In genomic region chr17:82907797-82908261, GRCh38 we compare ENCODE assay signal across 27 cellular contexts.
A peak's percentile ranks its signal among the peaks of the same experiment; 100 is the strongest.
DNase-seq lines count a peak whose midpoint lies in the region; TF ChIP-seq lines count a peak whose summit lies in the region.
"Had no signal": no experiment of that assay in that cellular context is flagged by ENCODE, and none has a peak within 500 bp of the region (broad histone marks: within the 10 kb centered on the region; RNA-seq: fewer than 3 reads in every experiment).

No MANE protein-coding gene starts in this region.

- TF ChIP-seq CTCF in AG10803 (conservative IDR thresholded peaks at IDR 0.05; ENCODE audit: low read length) = no peak
- TF ChIP-seq CTCF in H9 (conservative IDR thresholded peaks at IDR 0.05) = no peak
- no peak for TF ChIP-seq CTCF in endothelial cell (IDR thresholded peaks at IDR 0.05; ENCODE audit: unreplicated experiment)
- TF ChIP-seq CTCF in HFFc6 (IDR thresholded peaks at IDR 0.05) = no peak

- H3T11ph ChIP-seq in H9 (ENCODE audit: low read length) = no peak overlapping the region

- no peak overlapping the region for H4K5ac ChIP-seq in H9 (ENCODE audit: insufficient read length, low read depth, low read length)

- H3K27ac Mint-ChIP-seq in H9 = peak overlapping the region in 2 of 3 experiments; percentile 27 to 34; a peak in 2 of 7 replicates
- H3K27ac Mint-ChIP-seq in endothelial cell (ENCODE audit: unreplicated experiment) = peak overlapping the region; percentile 18
- no peak overlapping the region for H3K27ac Mint-ChIP-seq in HFFc6
- H3K27ac Mint-ChIP-seq: activated B cell treated with CpG ODN at 0.5 μM for 24 hours had no signal

- no peaks in the 10 kb centered on the region; a peak in 1 of 5 replicates for H3K9me3 Mint-ChIP-seq in H9
- H3K9me3 Mint-ChIP-seq in endothelial cell (ENCODE audit: unreplicated experiment) = no peaks in the 10 kb centered on the region
- no peaks in the 10 kb centered on the region for H3K9me3 Mint-ChIP-seq in HFFc6
- H3K9me3 Mint-ChIP-seq: activated B cell treated with CpG ODN at 0.5 μM for 24 hours; effector memory CD8-positive, alpha-beta T cell; neural progenitor cell had no signal

- H2AFZ ChIP-seq in H9 (ENCODE audit: low read length) (no peak overlapping the region), neuronal stem cell (ENCODE audit: low read length) (no peak overlapping the region)
- H2AFZ ChIP-seq: neural progenitor cell had no signal

- no peak overlapping the region for H2BK20ac ChIP-seq in H9 (ENCODE audit: low read depth, low read length, poor library complexity, severe bottlenecking)

- WGBS in H9 (ENCODE audit: extremely low coverage, insufficient read length, low lambda C conversion rate) = no CpG with 5 or more reads among the region's 13 CpGs
- no CpG with 5 or more reads among the region's 13 CpGs for WGBS in neuronal stem cell (ENCODE audit: extremely low coverage in 2 of 2, insufficient read length in 2 of 2, insufficient replicate concordance in 1 of 2), 2 donors

- H3K4me1 Mint-ChIP-seq in H9 (no peaks in the 10 kb centered on the region), endothelial cell (ENCODE audit: unreplicated experiment) (peaks cover 3% of the 10 kb centered on the region), HFFc6 (ENCODE audit: low read depth) (no peaks in the 10 kb centered on the region)
- H3K4me1 Mint-ChIP-seq: neural progenitor cell had no signal

- H3K36me3 Mint-ChIP-seq in H9 (ENCODE audit: insufficient read depth in 1 of 3, low read depth in 3 of 3) = peaks cover 27 to 56% (median 55%) of the 10 kb centered on the region in 3 experiments
- peaks cover 32% of the 10 kb centered on the region for H3K36me3 Mint-ChIP-seq in endothelial cell (ENCODE audit: low read depth, unreplicated experiment)
- H3K36me3 Mint-ChIP-seq in HFFc6 (ENCODE audit: low read depth) = peaks cover 5% of the 10 kb centered on the region; the same call in 1 of the 2 replicates

- H2BK5ac ChIP-seq in H9 (ENCODE audit: insufficient read length, low read length) (no peak overlapping the region), neuronal stem cell (ENCODE audit: low read length) (peak overlapping the region; percentile 19)

- H3K27me3 ChIP-seq in H9 (ENCODE audit: insufficient read depth, low read length) = no peaks in the 10 kb centered on the region
- H3K27me3 ChIP-seq in neuronal stem cell (ENCODE audit: control insufficient read depth in 3 of 3, insufficient read depth in 3 of 3, low read depth in 1 of 3, low read length in 3 of 3) = no peaks in the 10 kb centered on the region
- H3K27me3 ChIP-seq: BE2C, body of pancreas, esophagus muscularis mucosa, gastroesophageal sphincter, neural progenitor cell, stomach, transverse colon had no signal

- no peak overlapping the region for H3K27ac ChIP-seq in H9 (ENCODE audit: insufficient read length, low read depth, low read length)
- H3K27ac ChIP-seq in neuronal stem cell (replicated peaks; ENCODE audit: low read length) = no peak overlapping the region
- H3K27ac ChIP-seq: esophagus muscularis mucosa, gastroesophageal sphincter, lower lobe of right lung, neural progenitor cell, prostate gland, transverse colon had no signal

- peaks cover 2% of the 10 kb centered on the region for H3K23me2 ChIP-seq in H9 (ENCODE audit: insufficient read length, low read depth, low read length, poor library complexity, severe bottlenecking)

- H4K8ac ChIP-seq in H9 (replicated peaks; ENCODE audit: insufficient read length, low read depth, low read length) (no peak overlapping the region), neuronal stem cell (ENCODE audit: low read depth, low read length) (no peak overlapping the region)

- no peak overlapping the region for H3K23ac ChIP-seq in H9 (ENCODE audit: insufficient read length, low read depth, low read length)
- H3K23ac ChIP-seq in neuronal stem cell (ENCODE audit: low read depth, low read length, poor library complexity) = peak overlapping the region; percentile 8

- H3K9me3 ChIP-seq in H9 (ENCODE audit: control insufficient read depth, low read depth, low read length) (no peaks in the 10 kb centered on the region), neuronal stem cell (replicated peaks in 1 of 2; ENCODE audit: control insufficient read depth in 2 of 2, insufficient read depth in 1 of 2, low read depth in 1 of 2, low read length in 2 of 2) (peaks cover 0 to 2% of the 10 kb centered on the region in 2 donors)
- H3K9me3 ChIP-seq: BE2C, body of pancreas, esophagus muscularis mucosa, gastroesophageal sphincter, lower lobe of right lung, prostate gland, stomach, transverse colon had no signal

- no peak overlapping the region for H3K56ac ChIP-seq in H9 (ENCODE audit: insufficient read length, low read depth, low read length)

- H4K20me1 ChIP-seq in H9 (ENCODE audit: control insufficient read depth, insufficient read depth, insufficient read length) = no peaks in the 10 kb centered on the region

- no peaks in the 10 kb centered on the region for H3K79me1 ChIP-seq in H9 (ENCODE audit: insufficient read depth, low read depth, low read length, poor library complexity, severe bottlenecking)
- no peaks in the 10 kb centered on the region for H3K79me1 ChIP-seq in neuronal stem cell (ENCODE audit: low read depth, low read length)

- H3K4me3 ChIP-seq in AG10803 (ENCODE audit: low read length) = no peak overlapping the region
- peak overlapping the region in 1 of 2 donors; percentile 39 for H3K4me3 ChIP-seq in neuronal stem cell (ENCODE audit: low read length in 2 of 2)
- H3K4me3 ChIP-seq: body of pancreas, esophagus muscularis mucosa, gastroesophageal sphincter, lower lobe of right lung, neural progenitor cell, prostate gland, stomach, transverse colon had no signal

- no peak overlapping the region for H2AK5ac ChIP-seq in H9 (ENCODE audit: insufficient read length, low read length)
- H2AK5ac ChIP-seq in neuronal stem cell (ENCODE audit: low read depth, low read length) = no peak overlapping the region

- H2BK15ac ChIP-seq in H9 (ENCODE audit: low read depth, low read length) = no peak overlapping the region
- no peak overlapping the region for H2BK15ac ChIP-seq in neuronal stem cell (ENCODE audit: low read length)

- H3K14ac ChIP-seq in H9 (ENCODE audit: insufficient read depth, low read length) (no peak overlapping the region), neuronal stem cell (ENCODE audit: low read length) (no peak overlapping the region)

- H3K4me3 Mint-ChIP-seq in H9 (no peak overlapping the region), endothelial cell (ENCODE audit: unreplicated experiment) (no peak overlapping the region), HFFc6 (no peak overlapping the region)
- H3K4me3 Mint-ChIP-seq: activated B cell treated with CpG ODN at 0.5 μM for 24 hours; effector memory CD8-positive, alpha-beta T cell; neural progenitor cell had no signal

- DNase-seq in AG10803 (ENCODE audit: low read depth) (peak; percentile 22), H9 (no peak), endothelial cell (ENCODE audit: low spot score) (no peak), neuronal stem cell (ENCODE audit: low spot score) (no peak), HFFc6 (no peak), NCI-H1048 (lab: John Stamatoyannopoulos, UW) (no peak), islet precursor cell (no peak)
- no peak for DNase-seq in effector CD4-positive, alpha-beta T cell
- DNase-seq: activated B cell treated with CpG ODN at 0.5 μM for 24 hours; activated CD4-positive, alpha-beta T cell treated with anti-CD3 and anti-CD28 coated beads, Interleukin-2, amount 50 U/mL, for 48 hours; activated effector memory CD4-positive, alpha-beta T cell treated with anti-CD3 and anti-CD28 coated beads, Interleukin-2, amount 50 U/mL, for 16 hours; BE2C; body of pancreas; Calu3; effector memory CD8-positive, alpha-beta T cell; lower lobe of right lung; NCI-H1930; NCI-H345; NCI-H774; SHP77; stomach; T1000; transverse colon had no signal

- no peak overlapping the region for H3K4ac ChIP-seq in H9 (ENCODE audit: low read depth, low read length)
- H3K4ac ChIP-seq in neuronal stem cell (ENCODE audit: low read length) = no peak overlapping the region

- H3K4me1 ChIP-seq in H9 (ENCODE audit: insufficient read depth, low read length) = no peaks in the 10 kb centered on the region
- no peaks in the 10 kb centered on the region for H3K4me1 ChIP-seq in neuronal stem cell (ENCODE audit: control insufficient read depth in 2 of 2, insufficient read depth in 1 of 2, low read depth in 1 of 2, low read length in 2 of 2)
- H3K4me1 ChIP-seq: BE2C, neural progenitor cell, prostate gland, transverse colon had no signal

- no peaks in the 10 kb centered on the region for H3K79me2 ChIP-seq in H9 (ENCODE audit: insufficient read depth, low read length)

- H3K9ac ChIP-seq in H9 (ENCODE audit: extremely low read depth, insufficient read length, low read length) (no peak overlapping the region), neuronal stem cell (ENCODE audit: low read depth, low read length, poor library complexity) (no peak overlapping the region)
- H3K9ac ChIP-seq: neural progenitor cell had no signal

- no peak overlapping the region for H2BK12ac ChIP-seq in H9 (ENCODE audit: insufficient read length, low read depth, low read length)
- H2BK12ac ChIP-seq in neuronal stem cell (ENCODE audit: low read length) = no peak overlapping the region

- H3K4me2 ChIP-seq in H9 (ENCODE audit: insufficient read depth, insufficient read length, low read length) (no peak overlapping the region), neuronal stem cell (ENCODE audit: insufficient read depth, low read length, poor library complexity, severe bottlenecking) (no peak overlapping the region)
- H3K4me2 ChIP-seq: neural progenitor cell had no signal

- H2BK120ac ChIP-seq in H9 (ENCODE audit: low read depth, low read length, poor library complexity, severe bottlenecking) = no peak overlapping the region
- H2BK120ac ChIP-seq in neuronal stem cell (ENCODE audit: low read depth, low read length) = no peak overlapping the region

- H3K27me3 Mint-ChIP-seq in H9 (ENCODE audit: low read depth) (no peaks in the 10 kb centered on the region), endothelial cell (ENCODE audit: unreplicated experiment) (peaks cover 12% of the 10 kb centered on the region), HFFc6 (ENCODE audit: insufficient read depth) (peaks cover 6% of the 10 kb centered on the region; the same call in 1 of the 2 replicates)
- H3K27me3 Mint-ChIP-seq: activated B cell treated with CpG ODN at 0.5 μM for 24 hours; effector memory CD8-positive, alpha-beta T cell had no signal

- no peak overlapping the region for H4K91ac ChIP-seq in H9 (ENCODE audit: insufficient read length, low read depth, low read length)
- no peak overlapping the region for H4K91ac ChIP-seq in neuronal stem cell (ENCODE audit: low read depth, low read length, poor library complexity)

- H3K18ac ChIP-seq in H9 (ENCODE audit: insufficient read length, low read depth, low read length) (no peak overlapping the region), neuronal stem cell (ENCODE audit: low read length) (no peak overlapping the region)

- peaks cover 34 to 85% of the 10 kb centered on the region in 2 donors for H3K36me3 ChIP-seq in neuronal stem cell (replicated peaks in 1 of 2; ENCODE audit: control insufficient read depth in 2 of 2, insufficient read depth in 2 of 2, low read length in 2 of 2)
- H3K36me3 ChIP-seq: neural progenitor cell, prostate gland, transverse colon had no signal
